In the genomic region with DNA sequence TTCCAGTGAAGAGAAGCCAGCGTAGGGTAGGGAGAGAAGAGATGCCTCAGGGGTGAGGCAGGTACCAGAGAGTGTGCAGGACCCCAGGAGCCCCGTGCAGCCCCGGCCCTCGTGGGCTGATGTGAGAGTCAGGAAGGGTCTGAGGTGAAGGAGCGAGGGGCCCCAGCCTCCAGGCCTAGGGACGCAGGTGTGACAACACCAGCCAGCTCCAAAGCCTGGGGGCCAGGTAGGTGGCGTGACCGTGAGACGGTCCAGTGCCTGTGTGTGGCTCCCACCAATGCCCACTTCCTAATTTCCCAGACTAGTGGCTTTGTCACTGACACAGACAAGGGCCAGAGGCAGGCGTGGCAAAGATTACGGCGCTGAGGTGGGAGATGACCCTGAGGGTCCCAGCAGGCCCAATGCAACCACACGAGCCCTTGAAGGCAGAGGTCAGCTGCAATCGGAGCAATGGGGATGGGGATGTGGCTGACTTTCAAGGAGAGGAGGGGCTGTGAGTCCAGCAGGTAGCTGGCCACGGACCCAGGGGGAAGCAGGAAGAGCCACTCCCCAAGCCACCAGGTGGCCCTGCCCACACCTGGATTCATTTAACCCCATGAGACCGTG, we compare ENCODE assay signal across 1 cellular context.
TF ChIP-seq lines count a peak whose summit lies in the region.

No MANE protein-coding gene starts in this region.

TF ChIP-seq in IMR-90, 13 proteins besides CTCF, POLR2A, EP300 and RAD21:
- TF ChIP-seq, protein P1, sequence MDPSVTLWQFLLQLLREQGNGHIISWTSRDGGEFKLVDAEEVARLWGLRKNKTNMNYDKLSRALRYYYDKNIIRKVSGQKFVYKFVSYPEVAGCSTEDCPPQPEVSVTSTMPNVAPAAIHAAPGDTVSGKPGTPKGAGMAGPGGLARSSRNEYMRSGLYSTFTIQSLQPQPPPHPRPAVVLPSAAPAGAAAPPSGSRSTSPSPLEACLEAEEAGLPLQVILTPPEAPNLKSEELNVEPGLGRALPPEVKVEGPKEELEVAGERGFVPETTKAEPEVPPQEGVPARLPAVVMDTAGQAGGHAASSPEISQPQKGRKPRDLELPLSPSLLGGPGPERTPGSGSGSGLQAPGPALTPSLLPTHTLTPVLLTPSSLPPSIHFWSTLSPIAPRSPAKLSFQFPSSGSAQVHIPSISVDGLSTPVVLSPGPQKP (IDR thresholded peaks at IDR 0.05; ENCODE audit: borderline replicate concordance, low read depth, low read length), result no peak
TF ChIP-seq in IMR-90: peak in this region for 0.
